13 cellular contexts compared by ENCODE assay signal in the genomic region with DNA sequence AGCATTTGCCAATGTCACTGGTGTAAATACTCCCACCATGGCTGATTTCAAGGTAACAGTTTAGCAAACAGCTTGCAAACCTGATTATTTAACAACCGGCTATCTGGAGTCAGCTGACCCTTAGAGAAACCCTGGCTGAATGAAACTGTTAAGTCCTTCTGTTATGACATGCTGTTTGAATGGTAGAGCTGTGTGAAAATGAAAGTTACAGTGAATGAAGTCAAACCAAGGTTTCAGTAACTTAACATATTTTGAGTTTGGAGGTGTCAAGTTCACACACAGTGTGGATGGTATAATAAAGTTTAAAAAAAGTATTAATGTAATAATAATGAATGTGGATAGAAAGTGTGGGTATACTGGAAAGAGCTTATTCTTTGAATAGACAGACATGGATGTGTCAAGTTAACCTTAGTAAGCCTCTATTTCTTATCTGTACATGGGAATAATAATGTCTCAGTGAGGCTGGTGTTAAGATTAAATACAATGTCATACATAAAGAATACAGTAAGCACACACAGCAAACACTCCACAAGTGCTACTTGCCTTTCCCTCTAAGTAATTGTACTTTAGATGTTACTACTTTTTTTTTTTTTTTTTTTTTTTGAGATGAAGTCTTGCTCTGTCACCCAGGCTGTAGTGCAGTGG.
DNase-seq lines count a peak whose midpoint lies in the region; ATAC-seq and TF ChIP-seq lines count a peak whose summit lies in the region.
"Had no signal": no experiment of that assay in that cellular context is flagged by ENCODE, and none has a peak within 500 bp of the region (broad histone marks: within the 10 kb centered on the region; RNA-seq: fewer than 3 reads in every experiment).

No MANE protein-coding gene starts in this region.

- no peak overlapping the region for H3K27ac Mint-ChIP-seq in activated T-helper 1 cell treated with anti-CD3 and anti-CD28 coated beads, Interleukin-12 subunit alpha, Interleukin-12 subunit beta, Interleukin-2, Interleukin-4 antibody, amounts not matched to agents 30 ng/mL and 10 ng/mL and 1 ng/mL, durations not matched to agents 14 hours and 24 hours and 36 hours
- H3K27ac Mint-ChIP-seq in endodermal cell, result no peak overlapping the region
- H3K27ac Mint-ChIP-seq: dendritic cell treated with granulocyte-macrophage colony-stimulating factor and Interleukin-4, amounts not matched to agents 40 ng/mL and 50 ng/mL, for 4 days; GM23338; stimulated activated naive CD8-positive, alpha-beta T cell treated with anti-CD3 and anti-CD28 coated beads, Interleukin-15, Interleukin-2, amounts not matched to agents 100 ng/mL and 50 ng/mL, for 24 hours had no signal

- peaks cover 7% of the 10 kb centered on the region for H3K4me1 Mint-ChIP-seq in activated T-helper 1 cell treated with anti-CD3 and anti-CD28 coated beads, Interleukin-12 subunit alpha, Interleukin-12 subunit beta, Interleukin-2, Interleukin-4 antibody, amounts not matched to agents 30 ng/mL and 10 ng/mL and 1 ng/mL, durations not matched to agents 14 hours and 24 hours and 36 hours (ENCODE audit: low read depth)
- H3K4me1 Mint-ChIP-seq in endodermal cell, result no peaks in the 10 kb centered on the region

- H3K36me3 ChIP-seq in MM.1S (replicated peaks; ENCODE audit: insufficient read depth, low read length) (no peaks in the 10 kb centered on the region), endodermal cell (ENCODE audit: control insufficient read depth, insufficient read depth, low read length) (peaks cover 10% of the 10 kb centered on the region)

- no peak overlapping the region for H2AFZ ChIP-seq in MM.1S (ENCODE audit: low read length)
- H2AFZ ChIP-seq: GM23338 had no signal

- POLR2A ChIA-PET in RWPE1 (lab: Yijun Ruan, JAX; ENCODE audit: low non-redundant PET), result no interaction called here

- H3K36me3 Mint-ChIP-seq in activated T-helper 1 cell treated with anti-CD3 and anti-CD28 coated beads, Interleukin-12 subunit alpha, Interleukin-12 subunit beta, Interleukin-2, Interleukin-4 antibody, amounts not matched to agents 30 ng/mL and 10 ng/mL and 1 ng/mL, durations not matched to agents 14 hours and 24 hours and 36 hours (ENCODE audit: low read depth), result peaks cover 2% of the 10 kb centered on the region
- H3K36me3 Mint-ChIP-seq in endodermal cell (ENCODE audit: low read depth), result peaks cover 36% of the 10 kb centered on the region

- no peaks in the 10 kb centered on the region for H3K79me2 ChIP-seq in MM.1S (ENCODE audit: low read length)

- DNase-seq in MM.1S (peak; percentile 86), RWPE1 (ENCODE audit: low spot score) (no peak), left ventricle myocardium superior (no peak), endodermal cell (no peak)
- no peak for DNase-seq in activated T-helper 1 cell treated with anti-CD3 and anti-CD28 coated beads, Interleukin-12 subunit alpha, Interleukin-12 subunit beta, Interleukin-2, Interleukin-4 antibody, amounts not matched to agents 30 ng/mL and 10 ng/mL and 1 ng/mL, durations not matched to agents 14 hours and 24 hours and 36 hours (ENCODE audit: low spot score)
- DNase-seq: activated gamma-delta T cell treated with Interleukin-2 at 50 U/mL for 16 hours, hippocampal formation had no signal

- peaks cover 3% of the 10 kb centered on the region for H3K27me3 Mint-ChIP-seq in activated T-helper 1 cell treated with anti-CD3 and anti-CD28 coated beads, Interleukin-12 subunit alpha, Interleukin-12 subunit beta, Interleukin-2, Interleukin-4 antibody, amounts not matched to agents 30 ng/mL and 10 ng/mL and 1 ng/mL, durations not matched to agents 14 hours and 24 hours and 36 hours (ENCODE audit: insufficient read depth)
- no peaks in the 10 kb centered on the region for H3K27me3 Mint-ChIP-seq in endodermal cell (ENCODE audit: insufficient read depth)
- H3K27me3 Mint-ChIP-seq: dendritic cell treated with granulocyte-macrophage colony-stimulating factor and Interleukin-4, amounts not matched to agents 40 ng/mL and 50 ng/mL, for 4 days; stimulated activated naive CD8-positive, alpha-beta T cell treated with anti-CD3 and anti-CD28 coated beads, Interleukin-15, Interleukin-2, amounts not matched to agents 100 ng/mL and 50 ng/mL, for 24 hours had no signal

- H3K4me3 ChIP-seq in MM.1S (ENCODE audit: low read length) (no peak overlapping the region), endodermal cell (ENCODE audit: low read length) (no peak overlapping the region)
- H3K4me3 ChIP-seq: GM23338 had no signal

- WGBS in endodermal cell (ENCODE audit: insufficient coverage in 1 of 2, insufficient read length in 1 of 2), 2 experiments, result 100% methylated on average over 1 of the region's 1 CpG; no CpG with 5 or more reads in 1 of the 2 experiments

- H3K27ac ChIP-seq in MM.1S (ENCODE audit: low read length), result no peak overlapping the region
- no peak overlapping the region for H3K27ac ChIP-seq in RWPE1
- no peak overlapping the region for H3K27ac ChIP-seq in endodermal cell (ENCODE audit: low read depth, low read length)

- H3K9me3 ChIP-seq in MM.1S (replicated peaks; ENCODE audit: insufficient read depth, low read length) (no peaks in the 10 kb centered on the region), endodermal cell (ENCODE audit: control insufficient read depth, low read length) (peaks cover 5% of the 10 kb centered on the region)

- H3K4me2 ChIP-seq in MM.1S (ENCODE audit: low read depth, low read length), result peak overlapping the region; percentile 37; the same call in 1 of the 2 replicates
- H3K4me2 ChIP-seq: GM23338 had no signal

- H3K9me3 Mint-ChIP-seq in activated T-helper 1 cell treated with anti-CD3 and anti-CD28 coated beads, Interleukin-12 subunit alpha, Interleukin-12 subunit beta, Interleukin-2, Interleukin-4 antibody, amounts not matched to agents 30 ng/mL and 10 ng/mL and 1 ng/mL, durations not matched to agents 14 hours and 24 hours and 36 hours, result peaks cover 3% of the 10 kb centered on the region
- peaks cover 2% of the 10 kb centered on the region for H3K9me3 Mint-ChIP-seq in endodermal cell
- H3K9me3 Mint-ChIP-seq: dendritic cell treated with granulocyte-macrophage colony-stimulating factor and Interleukin-4, amounts not matched to agents 40 ng/mL and 50 ng/mL, for 4 days; GM23338; stimulated activated naive CD8-positive, alpha-beta T cell treated with anti-CD3 and anti-CD28 coated beads, Interleukin-15, Interleukin-2, amounts not matched to agents 100 ng/mL and 50 ng/mL, for 24 hours had no signal

- H4K20me1 ChIP-seq in MM.1S (ENCODE audit: insufficient read depth, low read length), result no peaks in the 10 kb centered on the region

- no peaks in the 10 kb centered on the region for H3K9me2 ChIP-seq in MM.1S (replicated peaks; ENCODE audit: insufficient read depth, low read length)

- H3F3A ChIP-seq in MM.1S (ENCODE audit: insufficient read depth, low read length), result 0 out of 2 replicates have a peak, but pooled peaks cover 7% of the 10 kb centered on the region

- H3K4me1 ChIP-seq in MM.1S (ENCODE audit: low read length) (peaks cover 8% of the 10 kb centered on the region), endodermal cell (ENCODE audit: control insufficient read depth, insufficient read depth, low read length) (no peaks in the 10 kb centered on the region)

- CTCF ChIA-PET in RWPE1 (lab: Yijun Ruan, JAX), result no interaction called here

- TF ChIP-seq CTCF in MM.1S (IDR thresholded peaks at IDR 0.05; ENCODE audit: low read length) (no peak), RWPE1 (conservative IDR thresholded peaks at IDR 0.05; ENCODE audit: low read depth) (no peak), endodermal cell (conservative IDR thresholded peaks at IDR 0.05) (no peak)

- H3K27me3 ChIP-seq in MM.1S (replicated peaks; ENCODE audit: insufficient read depth, low read length) (0 out of 2 replicates have a peak, but pooled peaks cover 8% of the 10 kb centered on the region), endodermal cell (ENCODE audit: control insufficient read depth, insufficient read depth, low read length, poor library complexity, severe bottlenecking) (no peaks in the 10 kb centered on the region)

- H3K9ac ChIP-seq in MM.1S (ENCODE audit: low read length), result no peak overlapping the region
- no peak overlapping the region for H3K9ac ChIP-seq in endodermal cell (ENCODE audit: extremely low read depth, low read length, poor library complexity, severe bottlenecking)

- ATAC-seq in GM18511 (IDR thresholded peaks at IDR 0.05; ENCODE audit: unreplicated experiment) (peak; percentile 100), GM19463 (IDR thresholded peaks at IDR 0.05; ENCODE audit: unreplicated experiment) (peak; percentile 100), HG02938 (IDR thresholded peaks at IDR 0.05; ENCODE audit: unreplicated experiment) (peak; percentile 100), left ventricle myocardium superior (no peak)
- ATAC-seq: GM23338 had no signal

- H3K4me3 Mint-ChIP-seq in activated T-helper 1 cell treated with anti-CD3 and anti-CD28 coated beads, Interleukin-12 subunit alpha, Interleukin-12 subunit beta, Interleukin-2, Interleukin-4 antibody, amounts not matched to agents 30 ng/mL and 10 ng/mL and 1 ng/mL, durations not matched to agents 14 hours and 24 hours and 36 hours, result no peak overlapping the region
- H3K4me3 Mint-ChIP-seq in endodermal cell, result no peak overlapping the region
- H3K4me3 Mint-ChIP-seq: dendritic cell treated with granulocyte-macrophage colony-stimulating factor and Interleukin-4, amounts not matched to agents 40 ng/mL and 50 ng/mL, for 4 days; GM23338; stimulated activated naive CD8-positive, alpha-beta T cell treated with anti-CD3 and anti-CD28 coated beads, Interleukin-15, Interleukin-2, amounts not matched to agents 100 ng/mL and 50 ng/mL, for 24 hours had no signal

- intact Hi-C loops in activated T-helper 1 cell treated with anti-CD3 and anti-CD28 coated beads, Interleukin-12 subunit alpha, Interleukin-12 subunit beta, Interleukin-2, Interleukin-4 antibody, amounts not matched to agents 30 ng/mL and 10 ng/mL and 1 ng/mL, durations not matched to agents 14 hours and 24 hours and 36 hours (cut with micrococcal nuclease), result loop anchor here (1.0 to 10.0 kb wide), 2 partner anchors 8 to 1026 kb away; partner anchors contain the start of gene SKAP2
- intact Hi-C loops in left ventricle myocardium superior (cut with micrococcal nuclease), result no loop called here
